1 cellular context compared by ENCODE assay signal in the genomic region with DNA sequence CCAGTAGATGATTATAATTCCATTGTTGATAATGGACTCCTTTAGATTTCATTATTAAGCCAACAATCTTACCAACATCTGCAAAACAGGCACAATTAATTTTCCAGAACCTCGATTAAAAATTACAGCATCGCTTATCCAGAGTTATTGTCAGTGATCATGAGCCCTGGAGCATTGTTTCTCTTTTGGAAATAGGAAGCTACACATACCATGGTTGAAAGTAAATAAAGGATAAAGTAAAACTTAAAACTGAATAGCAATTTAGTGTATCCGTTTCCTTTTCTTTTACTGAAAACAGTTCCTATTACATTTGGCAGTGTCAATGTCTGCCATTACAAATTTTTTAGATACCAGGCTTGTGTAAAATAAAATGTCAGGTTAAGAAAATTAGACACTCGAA.
TF ChIP-seq lines count a peak whose summit lies in the region.

No MANE protein-coding gene starts in this region.

TF ChIP-seq in HEK293T, 16 proteins besides CTCF, POLR2A, EP300 and RAD21 (continued from another document):
- no peak for TF ChIP-seq FOXM1 (IDR thresholded peaks at IDR 0.05; ENCODE audit: borderline replicate concordance)
- no peak for TF ChIP-seq ARNT (IDR thresholded peaks at IDR 0.05)
- no peak for TF ChIP-seq BHLHE40 (IDR thresholded peaks at IDR 0.05; ENCODE audit: borderline replicate concordance)
- no peak for TF ChIP-seq ELF4 (IDR thresholded peaks at IDR 0.05)
- TF ChIP-seq L3MBTL2 (conservative IDR thresholded peaks at IDR 0.05): no peak
- TF ChIP-seq ZNF384 (IDR thresholded peaks at IDR 0.05): no peak
- no peak for TF ChIP-seq FOXA1 (IDR thresholded peaks at IDR 0.05)
- no peak for TF ChIP-seq SP1 (IDR thresholded peaks at IDR 0.05)
- no peak for TF ChIP-seq NFRKB (IDR thresholded peaks at IDR 0.05)
- TF ChIP-seq TARDBP (IDR thresholded peaks at IDR 0.05): no peak
- no peak for TF ChIP-seq HDGF (IDR thresholded peaks at IDR 0.05; ENCODE audit: borderline replicate concordance)
- TF ChIP-seq, protein P1, sequence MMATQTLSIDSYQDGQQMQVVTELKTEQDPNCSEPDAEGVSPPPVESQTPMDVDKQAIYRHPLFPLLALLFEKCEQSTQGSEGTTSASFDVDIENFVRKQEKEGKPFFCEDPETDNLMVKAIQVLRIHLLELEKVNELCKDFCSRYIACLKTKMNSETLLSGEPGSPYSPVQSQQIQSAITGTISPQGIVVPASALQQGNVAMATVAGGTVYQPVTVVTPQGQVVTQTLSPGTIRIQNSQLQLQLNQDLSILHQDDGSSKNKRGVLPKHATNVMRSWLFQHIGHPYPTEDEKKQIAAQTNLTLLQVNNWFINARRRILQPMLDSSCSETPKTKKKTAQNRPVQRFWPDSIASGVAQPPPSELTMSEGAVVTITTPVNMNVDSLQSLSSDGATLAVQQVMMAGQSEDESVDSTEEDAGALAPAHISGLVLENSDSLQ (IDR thresholded peaks at IDR 0.05): no peak
- no peak for TF ChIP-seq SUZ12 (IDR thresholded peaks at IDR 0.05)
- no peak for TF ChIP-seq FOXK2 (IDR thresholded peaks at IDR 0.05)
